In the genomic region with DNA sequence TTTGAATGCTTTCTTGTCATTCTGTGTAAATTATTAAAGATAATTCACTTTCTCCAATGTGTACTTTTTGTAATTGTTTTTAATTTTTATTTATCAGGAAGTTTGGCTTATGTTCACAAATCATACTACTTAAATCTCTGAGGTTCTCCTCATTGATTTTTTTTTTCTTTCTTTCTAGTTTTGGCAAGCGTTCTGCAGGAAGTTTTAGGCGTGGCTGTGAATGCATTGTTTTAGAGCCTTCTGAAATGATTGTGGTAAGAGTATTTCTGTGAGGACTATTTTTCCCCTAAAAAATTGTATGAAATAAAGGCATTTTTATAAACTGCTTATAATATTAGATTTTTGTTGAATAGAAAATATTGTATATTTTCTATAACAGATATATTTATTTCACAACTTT, we compare ENCODE assay signal across 1 cellular context.
TF ChIP-seq lines count a peak whose summit lies in the region.

No MANE protein-coding gene starts in this region.

TF ChIP-seq in endothelial cell of umbilical vein, 7 proteins besides CTCF, POLR2A, EP300 and RAD21 (continued from another document):
- no peak for TF ChIP-seq GATA2 (IDR thresholded peaks at IDR 0.05; ENCODE audit: insufficient read depth, insufficient read length, low read depth, low read length)
- no peak for TF ChIP-seq MYC (IDR thresholded peaks at IDR 0.05; ENCODE audit: low read depth, low read length)
- TF ChIP-seq JUN (IDR thresholded peaks at IDR 0.05; ENCODE audit: borderline replicate concordance, insufficient read depth, insufficient read length, low read depth): no peak
